In genomic region chr19:50417850-50418185, GRCh38 we compare ENCODE assay signal across 24 cellular contexts. TPM values are rescaled to one million over a fixed set of nuclear protein-coding genes. Genes with fewer than 3 reads are reported as not detected.
"Had no signal": no experiment of that assay in that cellular context is flagged by ENCODE, and none has a peak within 500 bp of the region (broad histone marks: within the 10 kb centered on the region; RNA-seq: fewer than 3 reads in every experiment).

No MANE protein-coding gene starts in this region.

- H3K27ac Mint-ChIP-seq: activated CD4-positive, alpha-beta memory T cell treated with anti-CD3 and anti-CD28 coated beads, Interleukin-2, amount 10 ng/mL, durations not matched to agents 7 days and 5 days; activated T-cell treated with anti-CD3 and anti-CD28 coated beads, Interleukin-2, amount 50 U/mL, for 24 hours; activated T-helper 2 cell treated with anti-CD3 and anti-CD28 coated beads, Interferon-gamma antibody, Interleukin-2, Interleukin-4, amounts not matched to agents 10 μg/mL and 5 μg/mL and 100 μg/mL, durations not matched to agents 14 hours and 24 hours and 36 hours; effector memory CD8-positive, alpha-beta T cell had no signal

- H3K9me3 ChIP-seq: body of pancreas, tibial nerve had no signal

- H3K4me3 Mint-ChIP-seq: activated CD4-positive, alpha-beta memory T cell treated with anti-CD3 and anti-CD28 coated beads, Interleukin-2, amount 10 ng/mL, durations not matched to agents 7 days and 5 days; activated T-cell treated with anti-CD3 and anti-CD28 coated beads, Interleukin-2, amount 50 U/mL, for 24 hours; effector memory CD8-positive, alpha-beta T cell had no signal

- H3K27ac ChIP-seq: epithelial cell of prostate had no signal

- H3K9me3 Mint-ChIP-seq: activated CD4-positive, alpha-beta memory T cell treated with anti-CD3 and anti-CD28 coated beads, Interleukin-2, amount 10 ng/mL, durations not matched to agents 7 days and 5 days; activated T-cell treated with anti-CD3 and anti-CD28 coated beads, Interleukin-2, amount 50 U/mL, for 24 hours; activated T-helper 2 cell treated with anti-CD3 and anti-CD28 coated beads, Interferon-gamma antibody, Interleukin-2, Interleukin-4, amounts not matched to agents 10 μg/mL and 5 μg/mL and 100 μg/mL, durations not matched to agents 14 hours and 24 hours and 36 hours; effector memory CD8-positive, alpha-beta T cell; stimulated activated naive CD8-positive, alpha-beta T cell treated with anti-CD3 and anti-CD28 coated beads, Interleukin-15, Interleukin-2, amounts not matched to agents 100 ng/mL and 50 ng/mL, for 24 hours had no signal

- H3K4me3 ChIP-seq: body of pancreas had no signal

- H3K27me3 ChIP-seq: body of pancreas had no signal

- DNase-seq: activated CD4-positive, alpha-beta memory T cell treated with anti-CD3 and anti-CD28 coated beads, Interleukin-2, amount 10 ng/mL, durations not matched to agents 7 days and 5 days; activated CD4-positive, alpha-beta T cell treated with anti-CD3 and anti-CD28 coated beads for 48 hours; activated CD4-positive, CD25-positive, alpha-beta regulatory T cell; activated naive CD4-positive, alpha-beta T cell treated with Interleukin-2 at 50 U/mL for 16 hours; activated T-cell treated with anti-CD3 and anti-CD28 coated beads, Interleukin-2, amount 50 U/mL, for 24 hours; effector memory CD8-positive, alpha-beta T cell; foreskin fibroblast; left cardiac atrium; mesendoderm; occipital lobe; posterior cingulate gyrus; retina; T-helper 9 cell had no signal

RNA-seq across cellular contexts. Expression of gene SPIB, which starts 0.9 kb away (rescaled TPM):
- total RNA-seq: cardiac septum, dermis microvascular lymphatic vessel endothelial cell, glomerular endothelial cell, left cardiac atrium, lower leg skin, occipital lobe had no signal
- polyA plus RNA-seq: neural cell had no signal

RNA-seq across cellular contexts. Expression of gene MYBPC2, which starts 14.9 kb away (rescaled TPM):
- total RNA-seq: body of pancreas, cardiac septum, glomerular endothelial cell, left cardiac atrium, mucosa of gallbladder, occipital lobe had no signal
- polyA plus RNA-seq: neural cell had no signal

RNA-seq across cellular contexts. Expression of gene NAPSA, which starts 52.4 kb away (rescaled TPM):
- polyA plus RNA-seq: neural cell had no signal
